Comparison of ENCODE assay signal across 8 cellular contexts in genomic region chr19:36837902-36838783, GRCh38. TPM values are rescaled to one million over a fixed set of nuclear protein-coding genes. Genes with fewer than 3 reads are reported as not detected.
A peak's percentile ranks its signal among the peaks of the same experiment; 100 is the strongest.
DNase-seq lines count a peak whose midpoint lies in the region; ATAC-seq, FAIRE-seq and TF ChIP-seq lines count a peak whose summit lies in the region.

TSS of gene ZNF790 (minus strand) at chr19:36838387. CDS start at chr19:36825619, 12,768 bp downstream.

- peaks cover 8 to 9% of the 10 kb centered on the region in 2 donors for H3K4me1 ChIP-seq in gastrocnemius medialis

- H3K27me3 ChIP-seq in brain microvascular endothelial cell (replicated peaks) (no peaks in the 10 kb centered on the region), gastrocnemius medialis (no peaks in the 10 kb centered on the region)

- no peak for TF ChIP-seq CTCF in brain microvascular endothelial cell (IDR thresholded peaks at IDR 0.05; ENCODE audit: low read depth, low read length, missing control alignments)
- TF ChIP-seq CTCF in gastrocnemius medialis (IDR thresholded peaks at IDR 0.05 in 4 of 5, conservative IDR thresholded peaks at IDR 0.05 in 1 of 5) = no peak

- H3K4me3 ChIP-seq in brain microvascular endothelial cell (ENCODE audit: low read depth, low read length) (peak within 1 kb of the TSS; percentile 83), iPS-11a (ENCODE audit: low read depth, low read length) (peak within 1 kb of the TSS; percentile 70), gastrocnemius medialis (peak within 1 kb of the TSS; percentile 68 to 87 (median 79))

- TF ChIP-seq POLR2A in GM12891 (IDR thresholded peaks at IDR 0.05; ENCODE audit: low read depth, low read length) (no peak), gastrocnemius medialis (IDR thresholded peaks at IDR 0.05) (no peak)

- in situ Hi-C loops in brain microvascular endothelial cell (cut with HindIII; ENCODE audit: low pct_ligation_motif_present, low sequenced_read_pairs) (no loop called here), gastrocnemius medialis (cut with MboI; ENCODE audit: low sequenced_read_pairs in 4 of 4) (loop anchor here in 1 of 4 donors (10.0 kb wide), 1 partner anchor 627 kb away; the partner anchor contains the start of genes ZNF569 and ZNF570)

- no peaks in the 10 kb centered on the region for H3K36me3 ChIP-seq in brain microvascular endothelial cell (replicated peaks)
- peaks cover 2 to 54% of the 10 kb centered on the region in 2 donors for H3K36me3 ChIP-seq in gastrocnemius medialis

- H3K27ac ChIP-seq in brain microvascular endothelial cell (peak within 1 kb of the TSS; percentile 58), gastrocnemius medialis (peak within 1 kb of the TSS; percentile 74 to 90 (median 86))

- H3K9me3 ChIP-seq in gastrocnemius medialis = peaks cover 3 to 41% (median 3%) of the 10 kb centered on the region in 3 donors

- intact Hi-C loops in gastrocnemius medialis (cut with DNase I; ENCODE audit: low total_unique reads) = loop anchor here (1.0 to 5.0 kb wide), 6 partner anchors 12 to 629 kb away; partner anchors contain the start of genes ZNF260, ZNF345, ZNF529 and ZNF567

- ATAC-seq in HG02678 (IDR thresholded peaks at IDR 0.05; ENCODE audit: unreplicated experiment) (peak; percentile 93), gastrocnemius medialis (peak; percentile 98 to 99)

- DNase-seq in GM12891 (ENCODE audit: insufficient read length, low spot score) (peak; percentile 35), NCI-H187 (lab: John Stamatoyannopoulos, UW) (peak; percentile 82 to 90), brain microvascular endothelial cell (peak; percentile 87), gastrocnemius medialis (peak; percentile 74 to 85), NCI-H1048 (lab: John Stamatoyannopoulos, UW) (no peak)

- FAIRE-seq in GM12891 (lab: Jason Lieb, UNC) (peak; percentile 84), TTC549 (lab: Jason Lieb, UNC) (peak; percentile 11)

TF ChIP-seq in GM12891, 5 proteins besides CTCF, POLR2A, EP300 and RAD21:
- TF ChIP-seq SPI1 (IDR thresholded peaks at IDR 0.05; ENCODE audit: low read depth, low read length) (no peak), PAX5 (IDR thresholded peaks at IDR 0.05; ENCODE audit: insufficient read depth, low read length, severe bottlenecking) (no peak), POLR2AphosphoS5 (IDR thresholded peaks at IDR 0.05; ENCODE audit: low read depth, low read length) (peak; percentile 65), TAF1 (IDR thresholded peaks at IDR 0.05; ENCODE audit: low read depth, low read length) (peak; percentile 45; the same call in 1 of the 2 replicates), POU2F2 (IDR thresholded peaks at IDR 0.05; ENCODE audit: low read depth, low read length) (peak; percentile 47; the same call in 1 of the 2 replicates)

RNA-seq across cellular contexts. Expression of gene ZNF790, which starts in this region (rescaled TPM):
- polyA plus RNA-seq in GM12891 (2012; ENCODE audit: low read depth, missing spikeins) = 1.8 TPM
- total RNA-seq in gastrocnemius medialis = 1 to 10 TPM; 2.4 to 8.1 (median 5.2) TPM
